Comparison of ENCODE assay signal across 23 cellular contexts in the genomic region with DNA sequence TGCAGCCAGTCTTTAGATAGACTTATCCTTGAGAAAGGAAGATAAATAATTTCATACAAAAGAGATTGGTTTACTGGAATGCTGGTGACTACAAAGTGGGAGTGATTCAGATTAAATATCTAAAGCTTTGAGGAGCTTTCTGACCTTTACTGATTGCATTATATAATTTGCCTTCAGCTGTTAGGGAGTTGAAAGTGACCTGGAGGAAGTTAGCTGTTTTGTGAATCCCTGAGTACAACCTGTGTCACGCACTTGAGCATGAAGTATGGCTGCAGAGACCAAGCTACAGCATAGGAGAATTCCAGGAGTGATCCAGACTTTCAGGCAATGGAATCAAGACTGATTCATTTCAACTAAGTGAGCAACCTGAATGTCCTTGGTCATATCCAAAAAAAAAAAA.
"Had no signal": no experiment of that assay in that cellular context is flagged by ENCODE, and none has a peak within 500 bp of the region (broad histone marks: within the 10 kb centered on the region; RNA-seq: fewer than 3 reads in every experiment).

No MANE protein-coding gene starts in this region.

- H3K36me3 Mint-ChIP-seq: activated naive CD8-positive, alpha-beta T cell; neural progenitor cell had no signal

- H3K27me3 ChIP-seq: adrenal gland, left lung, neural progenitor cell, tibial artery had no signal

- H3K4me1 Mint-ChIP-seq: naive thymus-derived CD8-positive, alpha-beta T cell; neural progenitor cell had no signal

- H3K36me3 ChIP-seq: adrenal gland, left lung, neural progenitor cell, prostate gland, tibial artery had no signal

- H3K9me3 ChIP-seq: adrenal gland, left lung, prostate gland, tibial artery had no signal

- H3K4me1 ChIP-seq: adrenal gland, left lung, neural progenitor cell, prostate gland had no signal

- H3K9me3 Mint-ChIP-seq: dendritic cell treated with granulocyte-macrophage colony-stimulating factor and Interleukin-4, amounts not matched to agents 40 ng/mL and 50 ng/mL, for 4 days; neural progenitor cell; stimulated activated naive CD8-positive, alpha-beta T cell treated with anti-CD3 and anti-CD28 coated beads, Interleukin-15, Interleukin-2, amounts not matched to agents 100 ng/mL and 50 ng/mL, for 24 hours had no signal

- H3K4me2 ChIP-seq: neural progenitor cell had no signal

- DNase-seq: activated CD4-positive, alpha-beta T cell treated with anti-CD3 and anti-CD28 coated beads for 4 hours; activated CD4-positive, alpha-beta T cell treated with anti-CD3 and anti-CD28 coated beads, Interleukin-2, amount 50 U/mL, for 48 hours; activated CD4-positive, CD25-positive, alpha-beta regulatory T cell; activated CD8-positive, alpha-beta memory T cell treated with anti-CD3 and anti-CD28 coated beads, Interleukin-2, amount 50 U/mL, for 48 hours; activated naive CD4-positive, alpha-beta T cell; activated T-cell treated with anti-CD3 and anti-CD28 coated beads, Interleukin-2, amount 50 U/mL, for 4 hours; adrenal gland; effector CD4-positive, alpha-beta T cell; foreskin melanocyte; kidney; left lung; naive thymus-derived CD8-positive, alpha-beta T cell; stimulated activated CD4-positive, alpha-beta T cell treated with anti-CD3 and anti-CD28 coated beads, Interleukin-12 subunit alpha, Interleukin-12 subunit beta, amount 100 ng/mL, for 4 hours; substantia nigra; T1000; tibial artery had no signal

- H3K27me3 Mint-ChIP-seq: activated naive CD8-positive, alpha-beta T cell; dendritic cell treated with granulocyte-macrophage colony-stimulating factor and Interleukin-4, amounts not matched to agents 40 ng/mL and 50 ng/mL, for 4 days; naive thymus-derived CD8-positive, alpha-beta T cell; stimulated activated naive CD8-positive, alpha-beta T cell treated with anti-CD3 and anti-CD28 coated beads, Interleukin-15, Interleukin-2, amounts not matched to agents 100 ng/mL and 50 ng/mL, for 24 hours had no signal

- H3K27ac Mint-ChIP-seq: activated naive CD8-positive, alpha-beta T cell; activated T-helper 2 cell treated with anti-CD3 and anti-CD28 coated beads, Interferon-gamma antibody, Interleukin-2, Interleukin-4, amounts not matched to agents 10 μg/mL and 5 μg/mL and 100 μg/mL, durations not matched to agents 14 hours and 24 hours and 36 hours; dendritic cell treated with granulocyte-macrophage colony-stimulating factor and Interleukin-4, amounts not matched to agents 40 ng/mL and 50 ng/mL, for 4 days; naive thymus-derived CD8-positive, alpha-beta T cell; neural progenitor cell; stimulated activated naive CD8-positive, alpha-beta T cell treated with anti-CD3 and anti-CD28 coated beads, Interleukin-15, Interleukin-2, amounts not matched to agents 100 ng/mL and 50 ng/mL, for 24 hours had no signal

- H2AFZ ChIP-seq: neural progenitor cell had no signal

- H3K27ac ChIP-seq: adrenal gland, left lung, neural progenitor cell, prostate gland, tibial artery had no signal

- H3K4me3 ChIP-seq: adrenal gland, left lung, lung, neural progenitor cell, prostate gland, tibial artery had no signal

- H3K4me3 Mint-ChIP-seq: activated naive CD8-positive, alpha-beta T cell; activated T-cell treated with anti-CD3 and anti-CD28 coated beads, Interleukin-2, amount 50 U/mL, for 4 hours; dendritic cell treated with granulocyte-macrophage colony-stimulating factor and Interleukin-4, amounts not matched to agents 40 ng/mL and 50 ng/mL, for 4 days; naive thymus-derived CD8-positive, alpha-beta T cell; neural progenitor cell; stimulated activated naive CD8-positive, alpha-beta T cell treated with anti-CD3 and anti-CD28 coated beads, Interleukin-15, Interleukin-2, amounts not matched to agents 100 ng/mL and 50 ng/mL, for 24 hours had no signal
